Comparison of ENCODE assay signal across 7 cellular contexts in genomic region chr6:147204843-147205311, GRCh38. TPM values are rescaled to one million over a fixed set of nuclear protein-coding genes. Genes with fewer than 3 reads are reported as not detected.
DNase-seq lines count a peak whose midpoint lies in the region; ATAC-seq, FAIRE-seq and TF ChIP-seq lines count a peak whose summit lies in the region.

No MANE protein-coding gene starts in this region.

- H3K4me3 ChIP-seq in ovary = peak overlapping the region; percentile 64

- H3K27ac ChIP-seq in ovary = peak overlapping the region; percentile 98

- no peak for TF ChIP-seq CTCF in ovary (IDR thresholded peaks at IDR 0.05)

- H3K27me3 ChIP-seq in ovary = no peaks in the 10 kb centered on the region

- ATAC-seq in HG03469 (IDR thresholded peaks at IDR 0.05; ENCODE audit: unreplicated experiment) = no peak

- no peak for TF ChIP-seq EP300 in ovary (IDR thresholded peaks at IDR 0.05)

- DNase-seq in GM12891 (ENCODE audit: insufficient read length, low spot score) = no peak
- DNase-seq in OCI-M1 (lab: John Stamatoyannopoulos, UW) = peak; percentile 79
- peak; percentile 70 to 75 for DNase-seq in erythroblast (lab: John Stamatoyannopoulos, UW)
- DNase-seq in ovary = no peak
- DNase-seq in hepatic stellate cell (ENCODE audit: low spot score) = no peak
- DNase-seq in NCI-H2196 (lab: John Stamatoyannopoulos, UW; ENCODE audit: unreplicated experiment) = no peak

- peaks cover 2% of the 10 kb centered on the region for H3K4me1 ChIP-seq in ovary (ENCODE audit: insufficient read depth)

- TF ChIP-seq POLR2A in GM12891 (IDR thresholded peaks at IDR 0.05; ENCODE audit: low read depth, low read length) = no peak
- TF ChIP-seq POLR2A in erythroblast (IDR thresholded peaks at IDR 0.05; ENCODE audit: low read length) = no peak
- TF ChIP-seq POLR2A in ovary (IDR thresholded peaks at IDR 0.05) = no peak

- FAIRE-seq in GM12891 (lab: Jason Lieb, UNC) = peak; percentile 26

- 13 to 20% (median 20%) methylated on average over 11 of the region's 11 CpGs for WGBS in ovary, 3 donors

- no peaks in the 10 kb centered on the region for H3K36me3 ChIP-seq in ovary

- no peaks in the 10 kb centered on the region for H3K9me3 ChIP-seq in ovary

- intact Hi-C loops in ovary (cut with DNase I) = loop anchor here in 1 of 4 donors (10.0 kb wide), 1 partner anchor 1390 kb away; the partner anchor contains the start of gene FBXO30

TF ChIP-seq in GM12891, 5 proteins besides CTCF, POLR2A, EP300 and RAD21:
- no peak for TF ChIP-seq SPI1 (IDR thresholded peaks at IDR 0.05; ENCODE audit: low read depth, low read length)
- TF ChIP-seq POLR2AphosphoS5 (IDR thresholded peaks at IDR 0.05; ENCODE audit: low read depth, low read length) = no peak
- no peak for TF ChIP-seq POU2F2 (IDR thresholded peaks at IDR 0.05; ENCODE audit: low read depth, low read length)
- no peak for TF ChIP-seq TAF1 (IDR thresholded peaks at IDR 0.05; ENCODE audit: low read depth, low read length)
- no peak for TF ChIP-seq PAX5 (IDR thresholded peaks at IDR 0.05; ENCODE audit: insufficient read depth, low read length, severe bottlenecking)

RNA-seq across cellular contexts. Expression of gene STXBP5, which starts 0.7 kb away (rescaled TPM):
- polyA plus RNA-seq in GM12891 (2012; ENCODE audit: low read depth, missing spikeins) = 2.7 TPM
- total RNA-seq in ovary = 10 to 100 TPM in 5 of 7 donors, 1 to 10 TPM in 2; 7.6 to 15.4 (median 11.6) TPM
- 1 to 10 TPM; 3.3 to 7.2 TPM for polyA plus RNA-seq in ovary

Comparison
In these comparisons a context has a peak if more than half of its experiments do, and no peak if none do; other contexts are left out.
1. DNase-seq: peak in OCI-M1 (single experiment) and erythroblast (2 of 2); none in GM12891 (single experiment), ovary (0 of 5), hepatic stellate cell (single experiment) and NCI-H2196 (single experiment).